1 cellular context compared by ENCODE assay signal in the genomic region with DNA sequence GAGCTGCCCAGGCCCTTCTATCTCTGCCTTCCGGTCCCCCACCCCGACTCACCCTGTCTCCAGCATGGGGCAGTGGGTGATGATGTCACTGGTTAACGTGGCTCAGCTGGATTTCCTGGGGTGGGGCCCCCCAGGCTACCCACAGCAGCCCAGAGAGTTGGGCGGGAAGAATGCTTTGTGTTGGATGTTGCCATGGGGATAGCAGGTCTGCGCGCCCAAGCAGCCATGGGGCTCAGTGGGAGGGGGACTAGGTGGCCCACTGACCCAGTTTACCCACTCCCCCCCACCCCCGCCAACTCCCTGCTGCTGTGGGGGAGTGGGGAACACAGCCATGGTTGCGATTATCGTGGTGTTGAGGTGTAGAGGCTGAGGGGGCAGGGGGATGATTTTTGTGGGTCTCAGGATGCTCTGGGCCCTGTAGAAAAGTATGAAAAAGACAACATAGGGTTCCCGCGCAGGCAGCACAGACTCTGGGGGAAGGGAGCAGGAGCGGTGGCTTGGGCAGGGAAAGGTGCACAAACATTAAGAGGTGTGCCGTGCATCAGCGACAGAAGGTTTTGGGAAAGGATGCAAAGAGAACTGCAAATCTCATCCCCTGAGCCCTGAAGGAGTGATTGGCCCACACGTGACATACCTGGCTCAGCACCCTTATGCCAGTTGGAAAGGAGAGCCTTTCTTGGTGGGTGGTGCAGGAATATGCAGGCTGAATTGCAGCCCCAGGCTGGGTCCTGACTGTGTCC.
TF ChIP-seq lines count a peak whose summit lies in the region.

No MANE protein-coding gene starts in this region.

TF ChIP-seq in GM23338, 12 proteins besides CTCF, POLR2A, EP300 and RAD21 (continued from another document):
- no peak for TF ChIP-seq NANOG (IDR thresholded peaks at IDR 0.05; ENCODE audit: borderline replicate concordance)
- TF ChIP-seq, protein P1, sequence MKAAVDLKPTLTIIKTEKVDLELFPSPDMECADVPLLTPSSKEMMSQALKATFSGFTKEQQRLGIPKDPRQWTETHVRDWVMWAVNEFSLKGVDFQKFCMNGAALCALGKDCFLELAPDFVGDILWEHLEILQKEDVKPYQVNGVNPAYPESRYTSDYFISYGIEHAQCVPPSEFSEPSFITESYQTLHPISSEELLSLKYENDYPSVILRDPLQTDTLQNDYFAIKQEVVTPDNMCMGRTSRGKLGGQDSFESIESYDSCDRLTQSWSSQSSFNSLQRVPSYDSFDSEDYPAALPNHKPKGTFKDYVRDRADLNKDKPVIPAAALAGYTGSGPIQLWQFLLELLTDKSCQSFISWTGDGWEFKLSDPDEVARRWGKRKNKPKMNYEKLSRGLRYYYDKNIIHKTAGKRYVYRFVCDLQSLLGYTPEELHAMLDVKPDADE (IDR thresholded peaks at IDR 0.05), result no peak
- TF ChIP-seq, protein P2, sequence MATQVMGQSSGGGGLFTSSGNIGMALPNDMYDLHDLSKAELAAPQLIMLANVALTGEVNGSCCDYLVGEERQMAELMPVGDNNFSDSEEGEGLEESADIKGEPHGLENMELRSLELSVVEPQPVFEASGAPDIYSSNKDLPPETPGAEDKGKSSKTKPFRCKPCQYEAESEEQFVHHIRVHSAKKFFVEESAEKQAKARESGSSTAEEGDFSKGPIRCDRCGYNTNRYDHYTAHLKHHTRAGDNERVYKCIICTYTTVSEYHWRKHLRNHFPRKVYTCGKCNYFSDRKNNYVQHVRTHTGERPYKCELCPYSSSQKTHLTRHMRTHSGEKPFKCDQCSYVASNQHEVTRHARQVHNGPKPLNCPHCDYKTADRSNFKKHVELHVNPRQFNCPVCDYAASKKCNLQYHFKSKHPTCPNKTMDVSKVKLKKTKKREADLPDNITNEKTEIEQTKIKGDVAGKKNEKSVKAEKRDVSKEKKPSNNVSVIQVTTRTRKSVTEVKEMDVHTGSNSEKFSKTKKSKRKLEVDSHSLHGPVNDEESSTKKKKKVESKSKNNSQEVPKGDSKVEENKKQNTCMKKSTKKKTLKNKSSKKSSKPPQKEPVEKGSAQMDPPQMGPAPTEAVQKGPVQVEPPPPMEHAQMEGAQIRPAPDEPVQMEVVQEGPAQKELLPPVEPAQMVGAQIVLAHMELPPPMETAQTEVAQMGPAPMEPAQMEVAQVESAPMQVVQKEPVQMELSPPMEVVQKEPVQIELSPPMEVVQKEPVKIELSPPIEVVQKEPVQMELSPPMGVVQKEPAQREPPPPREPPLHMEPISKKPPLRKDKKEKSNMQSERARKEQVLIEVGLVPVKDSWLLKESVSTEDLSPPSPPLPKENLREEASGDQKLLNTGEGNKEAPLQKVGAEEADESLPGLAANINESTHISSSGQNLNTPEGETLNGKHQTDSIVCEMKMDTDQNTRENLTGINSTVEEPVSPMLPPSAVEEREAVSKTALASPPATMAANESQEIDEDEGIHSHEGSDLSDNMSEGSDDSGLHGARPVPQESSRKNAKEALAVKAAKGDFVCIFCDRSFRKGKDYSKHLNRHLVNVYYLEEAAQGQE (IDR thresholded peaks at IDR 0.05; ENCODE audit: unreplicated experiment), result no peak
- TF ChIP-seq, protein P3, sequence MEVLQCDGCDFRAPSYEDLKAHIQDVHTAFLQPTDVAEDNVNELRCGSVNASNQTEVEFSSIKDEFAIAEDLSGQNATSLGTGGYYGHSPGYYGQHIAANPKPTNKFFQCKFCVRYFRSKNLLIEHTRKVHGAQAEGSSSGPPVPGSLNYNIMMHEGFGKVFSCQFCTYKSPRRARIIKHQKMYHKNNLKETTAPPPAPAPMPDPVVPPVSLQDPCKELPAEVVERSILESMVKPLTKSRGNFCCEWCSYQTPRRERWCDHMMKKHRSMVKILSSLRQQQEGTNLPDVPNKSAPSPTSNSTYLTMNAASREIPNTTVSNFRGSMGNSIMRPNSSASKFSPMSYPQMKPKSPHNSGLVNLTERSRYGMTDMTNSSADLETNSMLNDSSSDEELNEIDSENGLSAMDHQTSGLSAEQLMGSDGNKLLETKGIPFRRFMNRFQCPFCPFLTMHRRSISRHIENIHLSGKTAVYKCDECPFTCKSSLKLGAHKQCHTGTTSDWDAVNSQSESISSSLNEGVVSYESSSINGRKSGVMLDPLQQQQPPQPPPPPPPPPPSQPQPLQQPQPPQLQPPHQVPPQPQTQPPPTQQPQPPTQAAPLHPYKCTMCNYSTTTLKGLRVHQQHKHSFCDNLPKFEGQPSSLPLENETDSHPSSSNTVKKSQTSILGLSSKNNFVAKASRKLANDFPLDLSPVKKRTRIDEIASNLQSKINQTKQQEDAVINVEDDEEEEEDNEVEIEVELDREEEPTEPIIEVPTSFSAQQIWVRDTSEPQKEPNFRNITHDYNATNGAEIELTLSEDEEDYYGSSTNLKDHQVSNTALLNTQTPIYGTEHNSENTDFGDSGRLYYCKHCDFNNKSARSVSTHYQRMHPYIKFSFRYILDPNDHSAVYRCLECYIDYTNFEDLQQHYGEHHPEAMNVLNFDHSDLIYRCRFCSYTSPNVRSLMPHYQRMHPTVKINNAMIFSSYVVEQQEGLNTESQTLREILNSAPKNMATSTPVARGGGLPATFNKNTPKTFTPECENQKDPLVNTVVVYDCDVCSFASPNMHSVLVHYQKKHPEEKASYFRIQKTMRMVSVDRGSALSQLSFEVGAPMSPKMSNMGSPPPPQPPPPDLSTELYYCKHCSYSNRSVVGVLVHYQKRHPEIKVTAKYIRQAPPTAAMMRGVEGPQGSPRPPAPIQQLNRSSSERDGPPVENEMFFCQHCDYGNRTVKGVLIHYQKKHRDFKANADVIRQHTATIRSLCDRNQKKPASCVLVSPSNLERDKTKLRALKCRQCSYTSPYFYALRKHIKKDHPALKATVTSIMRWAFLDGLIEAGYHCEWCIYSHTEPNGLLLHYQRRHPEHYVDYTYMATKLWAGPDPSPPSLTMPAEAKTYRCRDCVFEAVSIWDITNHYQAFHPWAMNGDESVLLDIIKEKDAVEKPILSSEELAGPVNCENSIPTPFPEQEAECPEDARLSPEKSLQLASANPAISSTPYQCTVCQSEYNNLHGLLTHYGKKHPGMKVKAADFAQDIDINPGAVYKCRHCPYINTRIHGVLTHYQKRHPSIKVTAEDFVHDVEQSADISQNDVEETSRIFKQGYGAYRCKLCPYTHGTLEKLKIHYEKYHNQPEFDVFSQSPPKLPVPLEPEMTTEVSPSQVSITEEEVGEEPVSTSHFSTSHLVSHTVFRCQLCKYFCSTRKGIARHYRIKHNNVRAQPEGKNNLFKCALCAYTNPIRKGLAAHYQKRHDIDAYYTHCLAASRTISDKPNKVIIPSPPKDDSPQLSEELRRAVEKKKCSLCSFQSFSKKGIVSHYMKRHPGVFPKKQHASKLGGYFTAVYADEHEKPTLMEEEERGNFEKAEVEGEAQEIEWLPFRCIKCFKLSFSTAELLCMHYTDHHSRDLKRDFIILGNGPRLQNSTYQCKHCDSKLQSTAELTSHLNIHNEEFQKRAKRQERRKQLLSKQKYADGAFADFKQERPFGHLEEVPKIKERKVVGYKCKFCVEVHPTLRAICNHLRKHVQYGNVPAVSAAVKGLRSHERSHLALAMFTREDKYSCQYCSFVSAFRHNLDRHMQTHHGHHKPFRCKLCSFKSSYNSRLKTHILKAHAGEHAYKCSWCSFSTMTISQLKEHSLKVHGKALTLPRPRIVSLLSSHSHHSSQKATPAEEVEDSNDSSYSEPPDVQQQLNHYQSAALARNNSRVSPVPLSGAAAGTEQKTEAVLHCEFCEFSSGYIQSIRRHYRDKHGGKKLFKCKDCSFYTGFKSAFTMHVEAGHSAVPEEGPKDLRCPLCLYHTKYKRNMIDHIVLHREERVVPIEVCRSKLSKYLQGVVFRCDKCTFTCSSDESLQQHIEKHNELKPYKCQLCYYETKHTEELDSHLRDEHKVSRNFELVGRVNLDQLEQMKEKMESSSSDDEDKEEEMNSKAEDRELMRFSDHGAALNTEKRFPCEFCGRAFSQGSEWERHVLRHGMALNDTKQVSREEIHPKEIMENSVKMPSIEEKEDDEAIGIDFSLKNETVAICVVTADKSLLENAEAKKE (CRISPR knock-in tag; IDR thresholded peaks at IDR 0.05), result no peak
- TF ChIP-seq CREB1 (CRISPR knock-in tag; IDR thresholded peaks at IDR 0.05; ENCODE audit: low read depth), result no peak
- TF ChIP-seq POLR2AphosphoS5 (IDR thresholded peaks at IDR 0.05; ENCODE audit: low read depth), result no peak
- TF ChIP-seq ZNF114 (CRISPR knock-in tag; IDR thresholded peaks at IDR 0.05), result no peak
- no peak for TF ChIP-seq JUNB (IDR thresholded peaks at IDR 0.05; ENCODE audit: unreplicated experiment)
- TF ChIP-seq EZH2 (IDR thresholded peaks at IDR 0.05; ENCODE audit: low read depth, unreplicated experiment), result no peak
- no peak for TF ChIP-seq STAT1 (IDR thresholded peaks at IDR 0.05; ENCODE audit: unreplicated experiment)
